ENCODE assay signal across 1 cellular context in genomic region chr20:329325-329695, GRCh38.
TF ChIP-seq lines count a peak whose summit lies in the region.

No MANE protein-coding gene starts in this region.

TF ChIP-seq in HepG2, 621 proteins besides CTCF, POLR2A, EP300 and RAD21 (continued from another document):
- TF ChIP-seq HIC2 (CRISPR knock-in tag; IDR thresholded peaks at IDR 0.05; ENCODE audit: low read depth) (no peak), ZNF496 (CRISPR knock-in tag; IDR thresholded peaks at IDR 0.05; ENCODE audit: insufficient replicate concordance) (no peak), ZNF512B (CRISPR knock-in tag; IDR thresholded peaks at IDR 0.05; ENCODE audit: borderline replicate concordance) (no peak), SAP130 (CRISPR knock-in tag; IDR thresholded peaks at IDR 0.05; ENCODE audit: low read depth) (peak; percentile 26; the same call in 1 of the 2 replicates), CSRNP1 (CRISPR knock-in tag; IDR thresholded peaks at IDR 0.05) (0 out of 2 replicates have a peak, but pooled peaks have one; percentile 10), NAIF1 (CRISPR knock-in tag; IDR thresholded peaks at IDR 0.05; ENCODE audit: borderline replicate concordance) (no peak), NCOA2 (CRISPR knock-in tag; IDR thresholded peaks at IDR 0.05) (no peak), GRHL1 (CRISPR knock-in tag; conservative IDR thresholded peaks at IDR 0.05) (no peak), ZNF292 (CRISPR knock-in tag; IDR thresholded peaks at IDR 0.05; ENCODE audit: borderline replicate concordance, low read depth) (no peak), SOX13 (IDR thresholded peaks at IDR 0.05) (no peak), SOX13 (CRISPR knock-in tag; conservative IDR thresholded peaks at IDR 0.05 in 1 of 2, IDR thresholded peaks at IDR 0.05 in 1 of 2) (no peak), KLF11 (CRISPR knock-in tag; IDR thresholded peaks at IDR 0.05) (no peak), SP2 (CRISPR knock-in tag; IDR thresholded peaks at IDR 0.05) (no peak), ZNF724P (CRISPR knock-in tag; IDR thresholded peaks at IDR 0.05; ENCODE audit: borderline replicate concordance) (no peak), BCLAF1 (IDR thresholded peaks at IDR 0.05) (no peak), HNRNPH1 (optimal IDR thresholded peaks at IDR 0.05; ENCODE audit: low read depth, low read length) (peak; percentile 15), POLR2G (IDR thresholded peaks at IDR 0.05; ENCODE audit: low read depth, low read length) (peak; percentile 36), TEF (CRISPR knock-in tag; IDR thresholded peaks at IDR 0.05) (no peak), MLXIP (CRISPR knock-in tag; IDR thresholded peaks at IDR 0.05; ENCODE audit: borderline replicate concordance) (no peak), KLF13 (CRISPR knock-in tag; IDR thresholded peaks at IDR 0.05) (no peak), TEAD2 (CRISPR knock-in tag; IDR thresholded peaks at IDR 0.05) (no peak), ZBTB21 (CRISPR knock-in tag; IDR thresholded peaks at IDR 0.05) (no peak; the same call in 1 of the 2 replicates)
